Comparison of ENCODE assay signal across 19 cellular contexts in the genomic region with DNA sequence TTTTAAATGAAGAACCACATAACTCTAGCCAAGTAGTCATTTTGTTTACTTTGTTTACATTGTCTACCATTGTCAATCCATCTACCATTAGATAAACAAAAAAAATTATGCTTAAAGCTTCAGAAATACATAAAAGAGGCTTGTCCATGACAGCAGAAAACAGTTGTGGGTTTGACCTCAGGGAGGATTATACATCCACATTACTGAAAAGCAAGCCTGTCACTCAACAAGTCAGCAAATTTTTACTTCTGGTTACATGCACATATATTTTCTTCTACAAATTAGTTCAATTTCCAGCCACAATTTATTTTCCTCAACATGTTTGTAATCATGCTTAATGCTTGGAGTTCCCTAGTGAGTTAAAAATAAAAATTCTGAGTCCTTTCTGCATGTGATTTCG.
DNase-seq lines count a peak whose midpoint lies in the region; ATAC-seq, FAIRE-seq and TF ChIP-seq lines count a peak whose summit lies in the region.
"Had no signal": no experiment of that assay in that cellular context is flagged by ENCODE, and none has a peak within 500 bp of the region (broad histone marks: within the 10 kb centered on the region; RNA-seq: fewer than 3 reads in every experiment).

No MANE protein-coding gene starts in this region.

- no peaks in the 10 kb centered on the region for H3K9me3 ChIP-seq in GM12878 (replicated peaks; ENCODE audit: control insufficient read depth, insufficient read depth, low read length)
- H3K9me3 ChIP-seq in SK-N-SH, result no peaks in the 10 kb centered on the region
- H3K9me3 ChIP-seq in BE2C, result no peaks in the 10 kb centered on the region
- H3K9me3 ChIP-seq: BLaER1, Caco-2 had no signal

- TF ChIP-seq RAD21 in GM12878 (IDR thresholded peaks at IDR 0.05; ENCODE audit: insufficient read depth, low read depth, low read length) (no peak), SK-N-SH (IDR thresholded peaks at IDR 0.05; ENCODE audit: low read length) (no peak)

- WGBS in GM12878 (ENCODE audit: insufficient coverage, insufficient replicate concordance, low lambda C conversion rate, missing lambda C conversion rate), result 0% methylated on average over 1 of the region's 1 CpG
- WGBS in SK-N-SH (ENCODE audit: low lambda C conversion rate), result 10% methylated on average over 1 of the region's 1 CpG

- POLR2A ChIA-PET in GM12878 (lab: Charles Lee) (interaction anchor here (1.3 to 1.7 kb wide), 3 partner anchors 11 to 17 kb away, joined by 4 to 5 read pairs (median 5); no protein-coding TSS in a partner anchor), SK-N-SH (lab: Yijun Ruan, JAX) (no interaction called here)

- H3K4me3 ChIP-seq in GM12878 (no peak overlapping the region), SK-N-SH (ENCODE audit: low read depth in 2 of 2, low read length in 1 of 2) (no peak overlapping the region), BE2C (ENCODE audit: low read depth, low read length) (no peak overlapping the region)
- H3K4me3 ChIP-seq: BLaER1, GM23338 had no signal

- DNase-seq in MV-4-11 (lab: John Stamatoyannopoulos, UW) (peak; percentile 19), GM12878 (ENCODE audit: low read depth, low spot score) (no peak), progenitor cell of endocrine pancreas (ENCODE audit: low spot score, unreplicated experiment) (no peak), SK-N-SH (no peak), BE2C (no peak)
- no peak for DNase-seq in NK-92 treated with Interleukin-12 subunit alpha and Interleukin-12 subunit beta, amount 100 ng/mL, for 24 hours (lab: John Stamatoyannopoulos, UW)
- DNase-seq: Caco-2; CD4-positive, CD25-positive, alpha-beta regulatory T cell; CD8-positive, alpha-beta T cell; DMS153; DND-41; H9 had no signal

- H3K27ac ChIP-seq in GM12878 (ENCODE audit: control insufficient read depth, insufficient read depth) (no peak overlapping the region), SK-N-SH (ENCODE audit: low read depth in 2 of 2, low read length in 1 of 2) (no peak overlapping the region)
- H3K27ac ChIP-seq: BLaER1, C4-2B had no signal

- ATAC-seq in GM18511 (IDR thresholded peaks at IDR 0.05; ENCODE audit: unreplicated experiment) (peak; percentile 47), GM12878 (peak; percentile 53)
- ATAC-seq: CD8-positive, alpha-beta T cell; GM23338; HCT116 had no signal

- H3K36me3 ChIP-seq in GM12878 (ENCODE audit: control insufficient read depth in 2 of 2, insufficient read depth in 2 of 2, low read length in 1 of 2) (no peaks in the 10 kb centered on the region), SK-N-SH (replicated peaks in 1 of 2; ENCODE audit: control insufficient read depth in 1 of 2, insufficient read depth in 2 of 2, low read length in 1 of 2) (no peaks in the 10 kb centered on the region), BE2C (no peaks in the 10 kb centered on the region)
- H3K36me3 ChIP-seq: BLaER1 had no signal

- H3K4me3 Mint-ChIP-seq in progenitor cell of endocrine pancreas (ENCODE audit: low read depth), result no peak overlapping the region
- H3K4me3 Mint-ChIP-seq: CD4-positive, CD25-positive, alpha-beta regulatory T cell; CD8-positive, alpha-beta T cell; GM23338; H9 had no signal

- H3K79me2 ChIP-seq in GM12878 (ENCODE audit: control insufficient read depth, insufficient read depth, low read length) (no peaks in the 10 kb centered on the region), SK-N-SH (ENCODE audit: insufficient read depth) (no peaks in the 10 kb centered on the region)

- CTCF ChIA-PET in GM12878 (lab: Yijun Ruan, JAX) (interaction anchor here (0.9 to 1.2 kb wide), 2 partner anchors 40 to 42 kb away, joined by 3 read pairs; no protein-coding TSS in a partner anchor), SK-N-SH (lab: Yijun Ruan, JAX) (no interaction called here)

- in situ Hi-C loops in GM12878 (cut with MboI), result no loop called here

- H3F3A ChIP-seq in SK-N-SH (replicated peaks; ENCODE audit: insufficient read depth), result no peaks in the 10 kb centered on the region

- H3K9ac ChIP-seq in GM12878 (ENCODE audit: control insufficient read depth, insufficient read depth, low read length), result no peak overlapping the region
- no peak overlapping the region for H3K9ac ChIP-seq in SK-N-SH
- H3K9ac ChIP-seq: BLaER1 had no signal

- no peak for TF ChIP-seq CTCF in GM12878 (IDR thresholded peaks at IDR 0.05 in 2 of 3, conservative IDR thresholded peaks at IDR 0.05 in 1 of 3; ENCODE audit: control insufficient read depth in 2 of 3, extremely low read depth in 1 of 3, insufficient read depth in 1 of 3, low read depth in 3 of 3, low read length in 3 of 3)
- no peak for TF ChIP-seq CTCF in progenitor cell of endocrine pancreas (IDR thresholded peaks at IDR 0.05; ENCODE audit: unreplicated experiment)
- TF ChIP-seq CTCF in SK-N-SH (IDR thresholded peaks at IDR 0.05), result no peak
- no peak for TF ChIP-seq CTCF in BE2C (IDR thresholded peaks at IDR 0.05; ENCODE audit: low read depth, low read length)

- BruUV-seq in GM12878 (replicated peaks; lab: Mats Ljungman, UMichigan), result no TSS peak

- H4K20me1 ChIP-seq in GM12878 (ENCODE audit: control insufficient read depth, insufficient read depth) (no peaks in the 10 kb centered on the region), SK-N-SH (ENCODE audit: insufficient read depth) (no peaks in the 10 kb centered on the region)
- H4K20me1 ChIP-seq: BLaER1 had no signal

- H3K27ac Mint-ChIP-seq in progenitor cell of endocrine pancreas, result peak overlapping the region; percentile 37
- H3K27ac Mint-ChIP-seq: CD4-positive, CD25-positive, alpha-beta regulatory T cell; CD8-positive, alpha-beta T cell; GM23338; H9 had no signal

- TF ChIP-seq EP300 in GM12878 (IDR thresholded peaks at IDR 0.05; ENCODE audit: borderline replicate concordance in 1 of 2, control insufficient read depth in 1 of 2, low read depth in 2 of 2, low read length in 2 of 2) (no peak), SK-N-SH (IDR thresholded peaks at IDR 0.05; ENCODE audit: borderline replicate concordance in 1 of 2, low read depth in 1 of 2, low read length in 1 of 2) (no peak)

- peaks cover 3% of the 10 kb centered on the region for H3K9me3 Mint-ChIP-seq in progenitor cell of endocrine pancreas (ENCODE audit: low read depth)

- SMC1A ChIA-PET in GM12878 (lab: Charles Lee; ENCODE audit: uncharacterized antibody, unreplicated experiment), result interaction anchor here (0.8 to 1.5 kb wide), 5 partner anchors 14 to 104 kb away, joined by 3 to 11 read pairs (median 8); no protein-coding TSS in a partner anchor

- H3K27me3 Mint-ChIP-seq in progenitor cell of endocrine pancreas, result no peaks in the 10 kb centered on the region
- H3K27me3 Mint-ChIP-seq: CD4-positive, CD25-positive, alpha-beta regulatory T cell had no signal

- H3K27me3 ChIP-seq in GM12878 (replicated peaks in 1 of 2; ENCODE audit: control insufficient read depth in 2 of 2, insufficient read depth in 2 of 2, low read length in 1 of 2) (no peaks in the 10 kb centered on the region), SK-N-SH (ENCODE audit: insufficient read depth) (no peaks in the 10 kb centered on the region), BE2C (no peaks in the 10 kb centered on the region)
- H3K27me3 ChIP-seq: BLaER1 had no signal

- TF ChIP-seq POLR2A in GM12878 (IDR thresholded peaks at IDR 0.05; ENCODE audit: low read depth, low read length), result no peak

- H3K36me3 Mint-ChIP-seq in progenitor cell of endocrine pancreas (ENCODE audit: insufficient read depth), result peaks cover 1% of the 10 kb centered on the region
- H3K36me3 Mint-ChIP-seq: CD4-positive, CD25-positive, alpha-beta regulatory T cell; CD8-positive, alpha-beta T cell had no signal

- H3K4me1 ChIP-seq in GM12878 (ENCODE audit: control insufficient read depth, insufficient read depth, low read length) (no peaks in the 10 kb centered on the region), SK-N-SH (ENCODE audit: control insufficient read depth in 1 of 2, insufficient read depth in 2 of 2, low read depth in 1 of 2, low read length in 1 of 2) (no peaks in the 10 kb centered on the region), BE2C (no peaks in the 10 kb centered on the region)
- H3K4me1 ChIP-seq: BLaER1, Caco-2 had no signal

- H3K4me2 ChIP-seq in GM12878 (ENCODE audit: control insufficient read depth, insufficient read depth) (no peak overlapping the region), SK-N-SH (no peak overlapping the region)
- H3K4me2 ChIP-seq: BLaER1, GM23338 had no signal

- no peaks in the 10 kb centered on the region for H3K9me2 ChIP-seq in SK-N-SH

- intact Hi-C loops in GM12878 (cut with micrococcal nuclease; ENCODE audit: unreplicated experiment), result no loop called here

- H2AFZ ChIP-seq in GM12878 (ENCODE audit: control insufficient read depth, low read depth, low read length) (no peak overlapping the region), SK-N-SH (ENCODE audit: low read depth) (no peak overlapping the region)
- H2AFZ ChIP-seq: GM23338 had no signal

- RAD21 ChIA-PET in GM12878 (lab: Charles Lee; ENCODE audit: unreplicated experiment), result interaction anchor here (0.7 to 1.6 kb wide), 5 partner anchors 11 to 82 kb away, joined by 3 to 15 read pairs (median 5); no protein-coding TSS in a partner anchor

- FAIRE-seq in GM12878 (lab: Jason Lieb, UNC), result no peak
- FAIRE-seq: G401.6, GM19239 had no signal

- H3K4me1 Mint-ChIP-seq in progenitor cell of endocrine pancreas (ENCODE audit: low read depth), result peaks cover 11% of the 10 kb centered on the region
- H3K4me1 Mint-ChIP-seq: CD4-positive, CD25-positive, alpha-beta regulatory T cell; GM23338; H9 had no signal

TF ChIP-seq in GM12878, 131 proteins besides CTCF, POLR2A, EP300 and RAD21 (continues in another document):
- no peak for TF ChIP-seq SIX5 (IDR thresholded peaks at IDR 0.05; ENCODE audit: low read depth, low read length, severe bottlenecking)
- TF ChIP-seq NBN (IDR thresholded peaks at IDR 0.05), result no peak
- TF ChIP-seq JUND (IDR thresholded peaks at IDR 0.05; ENCODE audit: low read depth, low read length), result no peak

TF ChIP-seq in SK-N-SH, 30 proteins besides CTCF, POLR2A, EP300 and RAD21:
- no peak for TF ChIP-seq EZH2phosphoT487 (IDR thresholded peaks at IDR 0.05; ENCODE audit: borderline replicate concordance, low read depth)
- TF ChIP-seq TCF12 (IDR thresholded peaks at IDR 0.05), result no peak
- no peak for TF ChIP-seq MEF2A (IDR thresholded peaks at IDR 0.05; ENCODE audit: borderline replicate concordance, low read depth)
- no peak for TF ChIP-seq TAF1 (IDR thresholded peaks at IDR 0.05; ENCODE audit: borderline replicate concordance, low read depth, low read length)
- no peak for TF ChIP-seq JUND (IDR thresholded peaks at IDR 0.05)
